In the genomic region with DNA sequence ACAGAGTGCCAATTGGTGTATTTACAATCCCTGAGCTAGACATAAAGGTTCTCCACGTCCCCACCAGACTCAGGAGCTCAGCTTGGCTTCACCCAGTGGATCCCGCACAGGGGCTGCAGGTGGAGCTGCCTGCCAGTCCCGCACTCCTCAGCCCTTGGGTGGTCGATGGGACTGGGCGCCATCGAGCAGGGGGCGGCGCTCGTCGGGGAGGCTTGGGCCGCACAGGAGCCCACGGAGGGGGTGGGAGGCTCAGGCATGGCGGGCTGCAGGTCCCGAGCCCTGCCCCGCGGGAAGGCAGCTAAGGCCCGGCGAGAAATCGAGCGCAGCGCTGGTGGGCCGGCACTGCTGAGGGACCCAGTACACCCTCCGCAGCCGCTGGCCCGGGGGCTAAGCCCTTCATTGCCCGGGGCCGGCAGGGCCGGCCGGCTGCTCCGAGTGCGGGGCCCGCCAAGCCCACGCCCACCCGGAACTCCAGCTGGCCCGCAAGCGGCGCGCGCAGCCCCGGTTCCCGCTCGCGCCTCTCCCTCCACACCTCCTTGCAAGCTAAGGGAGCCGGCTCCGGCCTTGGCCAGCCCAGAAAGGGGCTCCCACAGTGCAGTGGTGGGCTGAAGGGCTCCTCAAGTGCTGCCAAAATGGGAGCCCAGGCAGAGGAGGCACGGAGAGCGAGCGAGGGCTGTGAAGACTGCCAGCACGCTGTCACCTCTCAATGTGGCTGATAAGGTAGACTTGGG, we compare ENCODE assay signal across 1 cellular context. TPM values are rescaled to one million over a fixed set of nuclear protein-coding genes. Genes with fewer than 3 reads are reported as not detected.
"Had no signal": no experiment of that assay in that cellular context is flagged by ENCODE, and none has a peak within 500 bp of the region (broad histone marks: within the 10 kb centered on the region; RNA-seq: fewer than 3 reads in every experiment).

No MANE protein-coding gene starts in this region.

RNA-seq across cellular contexts. Expression of a gene that starts 57.2 kb away (rescaled TPM):
- total RNA-seq: epithelial cell of proximal tubule had no signal
